In genomic region chr7:29102554-29103151, GRCh38 we compare ENCODE assay signal across 8 cellular contexts. TPM values are rescaled to one million over a fixed set of nuclear protein-coding genes. Genes with fewer than 3 reads are reported as not detected.
DNase-seq lines count a peak whose midpoint lies in the region; ATAC-seq and TF ChIP-seq lines count a peak whose summit lies in the region.

No MANE protein-coding gene starts in this region.

- BruUV-seq in OCI-LY7 (replicated peaks; lab: Mats Ljungman, UMichigan) = no TSS peak

- H3K79me2 ChIP-seq in OCI-LY7 (ENCODE audit: insufficient read depth, low read depth, low read length) = no peaks in the 10 kb centered on the region

- no peak overlapping the region for H2AFZ ChIP-seq in OCI-LY7 (ENCODE audit: low read length)

- DNase-seq in DMS153 treated with DMSO at 0.1 percent for 48 hours (lab: John Stamatoyannopoulos, UW; ENCODE audit: unreplicated experiment) = peak; percentile 63
- DNase-seq in OCI-LY7 (ENCODE audit: low spot score) = peak; percentile 20
- peak; percentile 57 to 68 (median 66) for DNase-seq in body of pancreas
- DNase-seq in inferior parietal cortex (ENCODE audit: extremely low spot score) = peak; percentile 67
- peak; percentile 7 for DNase-seq in stimulated activated CD4-positive, alpha-beta T cell treated with anti-CD3 and anti-CD28 coated beads, Interleukin-4, amount 100 ng/mL, for 48 hours (ENCODE audit: low read depth in 2 of 2)
- no peak for DNase-seq in effector memory CD4-positive, alpha-beta T cell

- no peaks in the 10 kb centered on the region for H4K20me1 ChIP-seq in OCI-LY7 (ENCODE audit: insufficient read depth, low read length)

- no peak for TF ChIP-seq POLR2A in body of pancreas (IDR thresholded peaks at IDR 0.05)

- H3K4me1 ChIP-seq in OCI-LY7 (ENCODE audit: insufficient read depth, low read length, poor library complexity, severe bottlenecking) (no peaks in the 10 kb centered on the region), body of pancreas (no peaks in the 10 kb centered on the region)
- no peaks in the 10 kb centered on the region for H3K4me1 ChIP-seq in effector memory CD4-positive, alpha-beta T cell (ENCODE audit: control insufficient read depth, insufficient read depth, low read length, poor library complexity, severe bottlenecking)

- no peaks in the 10 kb centered on the region for H3K9me3 ChIP-seq in OCI-LY7 (ENCODE audit: low read length)
- H3K9me3 ChIP-seq in body of pancreas = no peaks in the 10 kb centered on the region
- H3K9me3 ChIP-seq in effector memory CD4-positive, alpha-beta T cell (ENCODE audit: control insufficient read depth, low read length) = no peaks in the 10 kb centered on the region

- WGBS in body of pancreas, 2 donors = 3 to 8% methylated on average over 7 of the region's 7 CpGs

- H3K4me3 ChIP-seq in OCI-LY7 (ENCODE audit: low read depth, low read length, poor library complexity, severe bottlenecking) = no peak overlapping the region
- H3K4me3 ChIP-seq in body of pancreas = no peak overlapping the region
- no peak overlapping the region for H3K4me3 ChIP-seq in effector memory CD4-positive, alpha-beta T cell (ENCODE audit: insufficient read depth, low read depth, low read length, poor library complexity, severe bottlenecking)

- H3K36me3 ChIP-seq in OCI-LY7 (ENCODE audit: insufficient read depth, low read length) = no peaks in the 10 kb centered on the region
- no peaks in the 10 kb centered on the region for H3K36me3 ChIP-seq in body of pancreas (replicated peaks in 1 of 2; ENCODE audit: insufficient read depth in 1 of 2, low read depth in 2 of 2)
- H3K36me3 ChIP-seq in effector memory CD4-positive, alpha-beta T cell (ENCODE audit: control insufficient read depth, insufficient read depth, low read length) = no peaks in the 10 kb centered on the region

- ATAC-seq in HG03432 (IDR thresholded peaks at IDR 0.05; ENCODE audit: unreplicated experiment) (peak; percentile 43), body of pancreas (peak; percentile 62), GM19395 (IDR thresholded peaks at IDR 0.05; ENCODE audit: unreplicated experiment) (no peak)

- no peaks in the 10 kb centered on the region for H3K9me2 ChIP-seq in OCI-LY7 (ENCODE audit: insufficient read depth, low read length)

- no peaks in the 10 kb centered on the region for H3K27me3 ChIP-seq in body of pancreas
- H3K27me3 ChIP-seq in effector memory CD4-positive, alpha-beta T cell (replicated peaks; ENCODE audit: control insufficient read depth, insufficient read depth, low read length, poor library complexity, severe bottlenecking) = no peaks in the 10 kb centered on the region

- TF ChIP-seq CTCF in OCI-LY7 (conservative IDR thresholded peaks at IDR 0.05; ENCODE audit: low read length) (peak; percentile 70), body of pancreas (IDR thresholded peaks at IDR 0.05) (peak in 6 of 7 experiments; percentile 46 to 71 (median 63))

- intact Hi-C loops in OCI-LY7 (cut with micrococcal nuclease; ENCODE audit: unreplicated experiment) = loop anchor here (1.0 kb wide), 1 partner anchor 180 kb away; no protein-coding TSS in a partner anchor
- intact Hi-C loops in body of pancreas (cut with DNase I) = no loop called here

- POLR2A ChIA-PET in OCI-LY7 (lab: Charles Lee) = interaction anchor here (0.6 kb wide), 2 partner anchors 8 to 16 kb away, joined by 3 read pairs; no protein-coding TSS in a partner anchor

- H3K27ac ChIP-seq in OCI-LY7 (ENCODE audit: low read depth, low read length, poor library complexity, severe bottlenecking) = no peak overlapping the region
- H3K27ac ChIP-seq in body of pancreas = no peak overlapping the region
- no peak overlapping the region for H3K27ac ChIP-seq in effector memory CD4-positive, alpha-beta T cell (ENCODE audit: insufficient read depth, low read length, poor library complexity, severe bottlenecking)

- CTCF ChIA-PET in OCI-LY7 (lab: Charles Lee; ENCODE audit: unreplicated experiment) = no interaction called here

- H3K4me2 ChIP-seq in OCI-LY7 (ENCODE audit: low read length) = no peak overlapping the region

RNA-seq across cellular contexts. Expression of gene CPVL, which starts 43.7 kb away (rescaled TPM):
- not detected in 2 replicates for total RNA-seq in OCI-LY7 (2014; rRNA removed; shearing (Covaris generic))
- total RNA-seq in OCI-LY7 (2022) (not detected in 2 replicates), body of pancreas (10 to 100 TPM in 1 of 2 donors, 1 to 10 TPM in 1; 4.0 to 17.9 TPM)

Comparison
In these comparisons a context has a peak if more than half of its experiments do, and no peak if none do; other contexts are left out.
1. DNase-seq: peak in DMS153 treated with DMSO at 0.1 percent for 48 hours (single experiment), OCI-LY7 (single experiment), body of pancreas (4 of 4), inferior parietal cortex (single experiment) and stimulated activated CD4-positive, alpha-beta T cell treated with anti-CD3 and anti-CD28 coated beads, Interleukin-4, amount 100 ng/mL, for 48 hours (2 of 2); none in effector memory CD4-positive, alpha-beta T cell (0 of 3).
2. RNA of gene CPVL, which starts 43.7 kb away (total RNA-seq): 4.0 to 17.9 TPM in body of pancreas; not detected in OCI-LY7; every median in the first group is over 4 times any median in the second.